Comparison of ENCODE assay signal across 12 cellular contexts in the genomic region with DNA sequence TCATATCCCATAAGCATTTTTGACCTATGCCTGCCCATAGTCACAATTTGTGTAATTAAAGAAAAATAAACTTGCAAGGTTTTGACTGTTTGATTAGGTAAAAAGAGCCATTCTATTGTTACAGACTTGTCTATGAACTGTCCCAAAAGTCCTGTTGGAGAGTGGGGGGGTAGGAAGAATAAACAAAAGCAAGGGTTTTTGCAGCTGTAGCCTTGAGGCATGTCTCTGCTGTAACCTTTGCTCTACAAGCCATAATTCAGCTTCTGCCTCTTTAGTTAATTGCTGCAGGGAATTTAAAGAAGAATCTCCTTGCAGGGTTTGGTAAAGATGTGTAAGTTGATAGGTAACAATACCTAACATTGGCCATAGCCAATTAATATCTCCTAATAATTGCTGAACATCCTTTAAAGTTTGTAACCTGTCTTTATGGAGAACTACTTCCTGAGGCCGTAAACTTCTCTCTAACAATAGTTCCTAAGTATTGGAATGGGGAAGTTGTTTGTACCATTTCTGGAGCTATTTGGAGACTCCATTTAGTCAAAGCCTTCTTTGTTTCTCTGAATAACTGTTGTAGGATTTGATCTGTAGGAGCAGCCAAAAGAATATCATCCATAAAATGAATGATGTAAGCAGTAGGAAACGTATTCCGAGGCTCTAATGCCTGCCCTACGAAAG. TPM values are rescaled to one million over a fixed set of nuclear protein-coding genes. Genes with fewer than 3 reads are reported as not detected.
DNase-seq lines count a peak whose midpoint lies in the region; ATAC-seq and TF ChIP-seq lines count a peak whose summit lies in the region.
"Had no signal": no experiment of that assay in that cellular context is flagged by ENCODE, and none has a peak within 500 bp of the region (broad histone marks: within the 10 kb centered on the region; RNA-seq: fewer than 3 reads in every experiment).

No MANE protein-coding gene starts in this region.

- no peaks in the 10 kb centered on the region for H3K27me3 Mint-ChIP-seq in MCF 10A (ENCODE audit: insufficient read depth, unreplicated experiment)
- no peaks in the 10 kb centered on the region for H3K27me3 Mint-ChIP-seq in type B pancreatic cell

- no peak for DNase-seq in breast epithelium (ENCODE audit: low spot score in 2 of 2)
- DNase-seq in MCF 10A (ENCODE audit: unreplicated experiment): no peak
- DNase-seq in left kidney (ENCODE audit: low read depth, low spot score): peak; percentile 72
- no peak for DNase-seq in type B pancreatic cell (ENCODE audit: extremely low spot score, unreplicated experiment)
- DNase-seq: activated naive CD4-positive, alpha-beta T cell treated with anti-CD3 and anti-CD28 coated beads, Interleukin-2, amount 50 U/mL, for 16 hours; upper lobe of right lung had no signal

- H3K36me3 Mint-ChIP-seq in MCF 10A (ENCODE audit: insufficient read depth, unreplicated experiment) (peaks cover 6% of the 10 kb centered on the region), type B pancreatic cell (peaks cover 4% of the 10 kb centered on the region)

- H3K9me3 Mint-ChIP-seq in MCF 10A (ENCODE audit: unreplicated experiment) (peaks cover 14% of the 10 kb centered on the region), type B pancreatic cell (peaks cover 9% of the 10 kb centered on the region)

- peaks cover 16 to 18% of the 10 kb centered on the region in 2 donors for H3K9me3 ChIP-seq in breast epithelium
- H3K9me3 ChIP-seq: upper lobe of right lung had no signal

- no peaks in the 10 kb centered on the region for H3K4me1 ChIP-seq in breast epithelium
- H3K4me1 ChIP-seq: upper lobe of right lung had no signal

- H3K27ac ChIP-seq in breast epithelium (peak overlapping the region; percentile 54 to 73), VCaP (peak overlapping the region; percentile 99)
- H3K27ac ChIP-seq: upper lobe of right lung had no signal

- no TSS peak for BruUV-seq in MCF 10A (replicated peaks; lab: Mats Ljungman, UMichigan)

- H3K27ac Mint-ChIP-seq in MCF 10A (ENCODE audit: low read depth, unreplicated experiment): no peak overlapping the region
- H3K27ac Mint-ChIP-seq in type B pancreatic cell: peak overlapping the region; percentile 54
- H3K27ac Mint-ChIP-seq: CD14-positive monocyte had no signal

- no peak overlapping the region for H3K4me3 ChIP-seq in breast epithelium
- H3K4me3 ChIP-seq: skin epidermis, upper lobe of right lung had no signal

- CTCF ChIA-PET in MCF 10A (lab: Yijun Ruan, JAX): interaction anchor here (0.6 to 6.3 kb wide), 49 partner anchors 7 to 412 kb away, joined by 3 to 104 read pairs (median 5); a partner anchor contains a TSS

- TF ChIP-seq CTCF in breast epithelium (IDR thresholded peaks at IDR 0.05): no peak
- TF ChIP-seq CTCF in MCF 10A (IDR thresholded peaks at IDR 0.05; ENCODE audit: unreplicated experiment): no peak
- no peak for TF ChIP-seq CTCF in VCaP (conservative IDR thresholded peaks at IDR 0.05)
- no peak for TF ChIP-seq CTCF in type B pancreatic cell (conservative IDR thresholded peaks at IDR 0.05)

- intact Hi-C loops in breast epithelium (cut with DNase I; ENCODE audit: low total_unique reads) (loop anchor here (10.0 kb wide), 1 partner anchor 104 kb away; no protein-coding TSS in a partner anchor), MCF 10A (cut with micrococcal nuclease) (loop anchor here (1.0 to 5.0 kb wide), 6 partner anchors 62 to 404 kb away; no protein-coding TSS in a partner anchor)

- H3K4me1 Mint-ChIP-seq in MCF 10A (ENCODE audit: insufficient read depth, unreplicated experiment) (no peaks in the 10 kb centered on the region), type B pancreatic cell (ENCODE audit: unreplicated experiment) (peaks cover 19% of the 10 kb centered on the region)

- no peaks in the 10 kb centered on the region for H3K27me3 ChIP-seq in breast epithelium
- H3K27me3 ChIP-seq: upper lobe of right lung had no signal

- H3K4me3 Mint-ChIP-seq in MCF 10A (ENCODE audit: unreplicated experiment) (no peak overlapping the region), type B pancreatic cell (no peak overlapping the region)
- H3K4me3 Mint-ChIP-seq: CD14-positive monocyte had no signal

- no peak for TF ChIP-seq POLR2A in breast epithelium (IDR thresholded peaks at IDR 0.05)

- no peaks in the 10 kb centered on the region for H3K36me3 ChIP-seq in breast epithelium
- H3K36me3 ChIP-seq: upper lobe of right lung had no signal

- POLR2A ChIA-PET in MCF 10A (lab: Yijun Ruan, JAX): interaction anchor here (0.6 to 2.7 kb wide), 18 partner anchors 7 to 407 kb away, joined by 3 to 34 read pairs (median 4); a partner anchor contains a TSS

- ATAC-seq in GM19452 (IDR thresholded peaks at IDR 0.05; ENCODE audit: unreplicated experiment) (no peak), HG02678 (IDR thresholded peaks at IDR 0.05; ENCODE audit: unreplicated experiment) (no peak), HG03460 (IDR thresholded peaks at IDR 0.05; ENCODE audit: unreplicated experiment) (no peak)

RNA-seq across cellular contexts. Expression of a gene that starts 7.9 kb away (rescaled TPM):
- total RNA-seq in breast epithelium: 10 to 100 TPM; 26.9 to 67.7 (median 53.4) TPM
- 18.6 TPM in 2 replicates for total RNA-seq in MCF 10A (2022)
- total RNA-seq in type B pancreatic cell (ENCODE audit: low replicate concordance): 68.9 and 94.5 TPM in 2 replicates

RNA-seq across cellular contexts. Expression of a gene that starts 9.0 kb away (rescaled TPM):
- total RNA-seq in breast epithelium (under 1 TPM; 0.32 to 0.73 (median 0.33) TPM), MCF 10A (2022) (5.2 and 6.0 TPM in 2 replicates), type B pancreatic cell (ENCODE audit: low replicate concordance) (13.7 and 30.2 TPM in 2 replicates)
